In genomic region chr7:44396931-44397525, GRCh38 we compare ENCODE assay signal across 14 cellular contexts.
DNase-seq lines count a peak whose midpoint lies in the region; ATAC-seq and TF ChIP-seq lines count a peak whose summit lies in the region.
"Had no signal": no experiment of that assay in that cellular context is flagged by ENCODE, and none has a peak within 500 bp of the region (broad histone marks: within the 10 kb centered on the region; RNA-seq: fewer than 3 reads in every experiment).

No MANE protein-coding gene starts in this region.

- H2BK120ac ChIP-seq in IMR-90 (ENCODE audit: low read depth, low read length) = no peak overlapping the region
- no peak overlapping the region for H2BK120ac ChIP-seq in neuronal stem cell (ENCODE audit: low read depth, low read length)

- H2BK5ac ChIP-seq in IMR-90 (ENCODE audit: low read depth, low read length, poor library complexity, severe bottlenecking) (peak overlapping the region; percentile 36), neuronal stem cell (ENCODE audit: low read length) (no peak overlapping the region)

- POLR2A ChIA-PET in IMR-90 (lab: Charles Lee; ENCODE audit: unreplicated experiment) = no interaction called here

- no peaks in the 10 kb centered on the region for H3K9me3 Mint-ChIP-seq in endothelial cell (ENCODE audit: unreplicated experiment)

- H3K4me3 Mint-ChIP-seq in endothelial cell (ENCODE audit: unreplicated experiment) = no peak overlapping the region

- H4K5ac ChIP-seq in IMR-90 (ENCODE audit: low read depth, low read length) = 0 out of 2 replicates have a peak overlapping the region, but pooled peaks have one; percentile 15

- H3K79me1 ChIP-seq in IMR-90 (ENCODE audit: low read depth in 1 of 2, low read length in 2 of 2) (peaks cover 34 to 87% of the 10 kb centered on the region in 2 experiments), neuronal stem cell (ENCODE audit: low read depth, low read length) (no peaks in the 10 kb centered on the region)

- H3K9me1 ChIP-seq in IMR-90 (ENCODE audit: insufficient read depth, low read length) = peaks cover 33% of the 10 kb centered on the region

- intact Hi-C loops in IMR-90 (cut with micrococcal nuclease) = no loop called here
- intact Hi-C loops in esophagus muscularis mucosa (cut with DNase I) = no loop called here

- H3K23ac ChIP-seq in IMR-90 (ENCODE audit: low read depth, low read length) (0 out of 2 replicates have a peak overlapping the region, but pooled peaks have one; percentile 60), neuronal stem cell (ENCODE audit: low read depth, low read length, poor library complexity) (no peak overlapping the region)

- H3K56ac ChIP-seq in IMR-90 (ENCODE audit: extremely low read depth, insufficient read depth, low read length) = no peak overlapping the region

- H3K27ac ChIP-seq in IMR-90 (ENCODE audit: insufficient read depth, low read length) (no peak overlapping the region), neuronal stem cell (replicated peaks; ENCODE audit: low read length) (no peak overlapping the region), esophagus muscularis mucosa (replicated peaks in 1 of 4) (no peak overlapping the region)
- H3K27ac ChIP-seq: BLaER1, prostate gland, tibial artery had no signal

- DNase-seq in IMR-90 (peak; percentile 80), NCI-H774 (lab: John Stamatoyannopoulos, UW) (peak; percentile 14), endothelial cell (ENCODE audit: low spot score) (no peak), neuronal stem cell (ENCODE audit: low spot score) (no peak), esophagus muscularis mucosa (ENCODE audit: extremely low spot score) (no peak), SIG-M5 treated with dmso at 0.1 percent for 504 hours (lab: John Stamatoyannopoulos, UW; ENCODE audit: unreplicated experiment) (no peak), SK-N-DZ (ENCODE audit: low spot score) (no peak)
- no peak for DNase-seq in activated naive CD4-positive, alpha-beta T cell (lab: John Stamatoyannopoulos, UW)
- DNase-seq: activated CD4-positive, alpha-beta T cell treated with anti-CD3 and anti-CD28 coated beads, Interleukin-2, amount 50 U/mL, for 1 hour; KBM-7; T1000 had no signal

- no peak overlapping the region for H3K4me3 ChIP-seq in IMR-90 (ENCODE audit: insufficient read depth, low read depth, low read length)
- no peak overlapping the region for H3K4me3 ChIP-seq in neuronal stem cell (ENCODE audit: low read length in 2 of 2)
- H3K4me3 ChIP-seq in esophagus muscularis mucosa = no peak overlapping the region
- H3K4me3 ChIP-seq: BLaER1, prostate gland, tibial artery had no signal

- H4K91ac ChIP-seq in IMR-90 (ENCODE audit: insufficient read depth, low read depth, low read length) (no peak overlapping the region), neuronal stem cell (ENCODE audit: low read depth, low read length, poor library complexity) (no peak overlapping the region)

- H4K8ac ChIP-seq in IMR-90 (ENCODE audit: low read depth in 2 of 2, low read length in 2 of 2) (peak overlapping the region in 1 of 2 experiments; percentile 4; a peak in 1 of 4 replicates), neuronal stem cell (ENCODE audit: low read depth, low read length) (peak overlapping the region; percentile 68)

- H3K4me2 ChIP-seq in IMR-90 (ENCODE audit: low read depth, low read length) (peak overlapping the region; percentile 73), neuronal stem cell (ENCODE audit: insufficient read depth, low read length, poor library complexity, severe bottlenecking) (no peak overlapping the region)
- H3K4me2 ChIP-seq: BLaER1 had no signal

- H3K9me3 ChIP-seq in IMR-90 (ENCODE audit: control insufficient read depth, insufficient read depth, low read length) = no peaks in the 10 kb centered on the region
- no peaks in the 10 kb centered on the region for H3K9me3 ChIP-seq in neuronal stem cell (replicated peaks in 1 of 2; ENCODE audit: control insufficient read depth in 2 of 2, insufficient read depth in 1 of 2, low read depth in 1 of 2, low read length in 2 of 2)
- no peaks in the 10 kb centered on the region for H3K9me3 ChIP-seq in esophagus muscularis mucosa
- H3K9me3 ChIP-seq: BLaER1, prostate gland, tibial artery had no signal

- H3K9ac ChIP-seq in IMR-90 (ENCODE audit: low read depth, low read length) = no peak overlapping the region
- no peak overlapping the region for H3K9ac ChIP-seq in neuronal stem cell (ENCODE audit: low read depth, low read length, poor library complexity)
- H3K9ac ChIP-seq: BLaER1 had no signal

- no peak overlapping the region for H2BK20ac ChIP-seq in IMR-90 (ENCODE audit: low read depth, low read length)

- CTCF ChIA-PET in IMR-90 (lab: Yijun Ruan, JAX) = interaction anchor here (0.6 kb wide), 1 partner anchor 60 kb away, joined by 3 read pairs; no protein-coding TSS in a partner anchor

- H2AFZ ChIP-seq in IMR-90 (replicated peaks; ENCODE audit: low read length, poor library complexity) (no peak overlapping the region), neuronal stem cell (ENCODE audit: low read length) (no peak overlapping the region)

- BruUV-seq in IMR-90 (replicated peaks; lab: Mats Ljungman, UMichigan) = no TSS peak

- H2BK12ac ChIP-seq in neuronal stem cell (ENCODE audit: low read length) = no peak overlapping the region

- H3K36me3 ChIP-seq in IMR-90 (ENCODE audit: control insufficient read depth, insufficient read depth, low read length) (peaks cover 15% of the 10 kb centered on the region), neuronal stem cell (replicated peaks in 1 of 2; ENCODE audit: control insufficient read depth in 2 of 2, insufficient read depth in 2 of 2, low read length in 2 of 2) (peaks cover 15 to 68% of the 10 kb centered on the region in 2 donors), esophagus muscularis mucosa (peaks cover 6 to 74% (median 33%) of the 10 kb centered on the region in 4 donors)
- H3K36me3 ChIP-seq: prostate gland had no signal

- no peak for TF ChIP-seq CTCF in IMR-90 (conservative IDR thresholded peaks at IDR 0.05; ENCODE audit: low read depth, low read length)
- TF ChIP-seq CTCF in endothelial cell (IDR thresholded peaks at IDR 0.05; ENCODE audit: unreplicated experiment) = no peak
- no peak for TF ChIP-seq CTCF in esophagus muscularis mucosa (IDR thresholded peaks at IDR 0.05)

- in situ Hi-C loops in IMR-90 (cut with MboI; ENCODE audit: low sequenced_read_pairs) = no loop called here

- H2BK15ac ChIP-seq in IMR-90 (ENCODE audit: low read depth, low read length) (no peak overlapping the region), neuronal stem cell (ENCODE audit: low read length) (no peak overlapping the region)

- H3K4me1 Mint-ChIP-seq in endothelial cell (ENCODE audit: unreplicated experiment) = peaks cover 16% of the 10 kb centered on the region

- H3K4ac ChIP-seq in IMR-90 (ENCODE audit: low read depth, low read length) (peak overlapping the region; percentile 17; the same call in 1 of the 2 replicates), neuronal stem cell (ENCODE audit: low read length) (no peak overlapping the region)

- peak; percentile 56 for ATAC-seq in IMR-90 (ENCODE audit: low read depth)

- H2AK5ac ChIP-seq in IMR-90 (ENCODE audit: low read depth, low read length) = peak overlapping the region; percentile 75; the same call in 1 of the 2 replicates
- no peak overlapping the region for H2AK5ac ChIP-seq in neuronal stem cell (ENCODE audit: low read depth, low read length)

- H3K27me3 Mint-ChIP-seq in endothelial cell (ENCODE audit: unreplicated experiment) = peaks cover 15% of the 10 kb centered on the region

- peaks cover 13% of the 10 kb centered on the region for H3K4me1 ChIP-seq in IMR-90 (ENCODE audit: control insufficient read depth, insufficient read depth, low read length)
- no peaks in the 10 kb centered on the region for H3K4me1 ChIP-seq in neuronal stem cell (ENCODE audit: control insufficient read depth in 2 of 2, insufficient read depth in 1 of 2, low read depth in 1 of 2, low read length in 2 of 2)
- H3K4me1 ChIP-seq in esophagus muscularis mucosa = peaks cover 0 to 8% (median 7%) of the 10 kb centered on the region in 4 donors
- H3K4me1 ChIP-seq: BLaER1, prostate gland, tibial artery had no signal

- H3K18ac ChIP-seq in IMR-90 (ENCODE audit: low read depth, low read length) (peak overlapping the region; percentile 46; the same call in 1 of the 2 replicates), neuronal stem cell (ENCODE audit: low read length) (peak overlapping the region; percentile 6)

- peak overlapping the region; percentile 8 for H3K27ac Mint-ChIP-seq in endothelial cell (ENCODE audit: unreplicated experiment)

- H3K36me3 Mint-ChIP-seq in endothelial cell (ENCODE audit: low read depth, unreplicated experiment) = peaks cover 34% of the 10 kb centered on the region

- dilution Hi-C loops in IMR-90 (cut with HindIII; ENCODE audit: low sequenced_read_pairs, unreplicated experiment) = no loop called here

- TF ChIP-seq POLR2A in IMR-90 (IDR thresholded peaks at IDR 0.05; ENCODE audit: low read depth, low read length) (no peak), esophagus muscularis mucosa (IDR thresholded peaks at IDR 0.05; ENCODE audit: low read depth) (no peak)

- TF ChIP-seq EP300 in esophagus muscularis mucosa (IDR thresholded peaks at IDR 0.05) = no peak

- TF ChIP-seq RAD21 in IMR-90 (IDR thresholded peaks at IDR 0.05; ENCODE audit: low read length) = no peak

- no peak overlapping the region for H2AK9ac ChIP-seq in IMR-90 (replicated peaks; ENCODE audit: low read depth, low read length, poor library complexity)

- 59% methylated on average over 2 of the region's 8 CpGs; no CpG with 5 or more reads in 1 of the 2 experiments for WGBS in IMR-90 (ENCODE audit: extremely low coverage in 2 of 2, insufficient read length in 1 of 2), 2 experiments
- WGBS in neuronal stem cell (ENCODE audit: extremely low coverage in 2 of 2, insufficient read length in 2 of 2, insufficient replicate concordance in 1 of 2), 2 donors = no CpG with 5 or more reads among the region's 8 CpGs
- 80% methylated on average over 8 of the region's 8 CpGs for WGBS in esophagus muscularis mucosa

- 0 out of 2 replicates have a peak overlapping the region, but pooled peaks have one; percentile 2 for H3K14ac ChIP-seq in IMR-90 (replicated peaks; ENCODE audit: low read depth, low read length)
- H3K14ac ChIP-seq in neuronal stem cell (ENCODE audit: low read length) = no peak overlapping the region

- H4K20me1 ChIP-seq in IMR-90 (ENCODE audit: insufficient read depth, low read length) = peaks cover 31% of the 10 kb centered on the region

- H3K27me3 ChIP-seq in IMR-90 (ENCODE audit: control insufficient read depth, insufficient read depth, low read length) (no peaks in the 10 kb centered on the region), neuronal stem cell (ENCODE audit: control insufficient read depth in 3 of 3, insufficient read depth in 3 of 3, low read depth in 1 of 3, low read length in 3 of 3) (no peaks in the 10 kb centered on the region), esophagus muscularis mucosa (no peaks in the 10 kb centered on the region)
- H3K27me3 ChIP-seq: BLaER1, tibial artery had no signal

TF ChIP-seq in IMR-90, 13 proteins besides CTCF, POLR2A, EP300 and RAD21 (continues in another document):
- TF ChIP-seq MXI1 (IDR thresholded peaks at IDR 0.05; ENCODE audit: borderline replicate concordance, low read depth, low read length) (no peak), RCOR1 (IDR thresholded peaks at IDR 0.05; ENCODE audit: insufficient replicate concordance, low read length) (no peak), RFX5 (IDR thresholded peaks at IDR 0.05; ENCODE audit: low read depth, low read length) (no peak), CEBPB (IDR thresholded peaks at IDR 0.05; ENCODE audit: low read depth, low read length) (peak; percentile 76), BHLHE40 (IDR thresholded peaks at IDR 0.05; ENCODE audit: low read depth, low read length) (peak; percentile 73)

Comparison
In these comparisons a context has a peak if more than half of its experiments do, and no peak if none do; other contexts are left out.
1. DNase-seq: peak in IMR-90 (single experiment) and NCI-H774 (single experiment); none in endothelial cell (single experiment), neuronal stem cell (single experiment), esophagus muscularis mucosa (single experiment), SIG-M5 treated with dmso at 0.1 percent for 504 hours (single experiment), SK-N-DZ (single experiment) and activated naive CD4-positive, alpha-beta T cell (0 of 4).